Comparison of ENCODE assay signal across 29 cellular contexts in genomic region chr3:150377601-150378466, GRCh38. TPM values are rescaled to one million over a fixed set of nuclear protein-coding genes. Genes with fewer than 3 reads are reported as not detected.
DNase-seq lines count a peak whose midpoint lies in the region; ATAC-seq, FAIRE-seq and TF ChIP-seq lines count a peak whose summit lies in the region.
"Had no signal": no experiment of that assay in that cellular context is flagged by ENCODE, and none has a peak within 500 bp of the region (broad histone marks: within the 10 kb centered on the region; RNA-seq: fewer than 3 reads in every experiment).

No MANE protein-coding gene starts in this region.

- no peak for TF ChIP-seq EP300 in GM12878 (IDR thresholded peaks at IDR 0.05; ENCODE audit: borderline replicate concordance in 1 of 2, control insufficient read depth in 1 of 2, low read depth in 2 of 2, low read length in 2 of 2)

- POLR2A ChIA-PET in HEK293 (lab: Yijun Ruan, JAX), result no interaction called here
- POLR2A ChIA-PET in GM12878 (lab: Charles Lee), result no interaction called here

- TF ChIP-seq CTCF in HEK293 (tag by site-specific recombination; IDR thresholded peaks at IDR 0.05), result no peak
- TF ChIP-seq CTCF in GM12878 (IDR thresholded peaks at IDR 0.05 in 2 of 3, conservative IDR thresholded peaks at IDR 0.05 in 1 of 3; ENCODE audit: control insufficient read depth in 2 of 3, extremely low read depth in 1 of 3, insufficient read depth in 1 of 3, low read depth in 3 of 3, low read length in 3 of 3), result no peak
- no peak for TF ChIP-seq CTCF in osteocyte (IDR thresholded peaks at IDR 0.05)
- no peak for TF ChIP-seq CTCF in H9 (conservative IDR thresholded peaks at IDR 0.05)

- H2BK20ac ChIP-seq in H9 (ENCODE audit: low read depth, low read length, poor library complexity, severe bottlenecking), result no peak overlapping the region

- H3K36me3 Mint-ChIP-seq in osteocyte (ENCODE audit: unreplicated experiment), result no peaks in the 10 kb centered on the region
- H3K36me3 Mint-ChIP-seq in H9 (ENCODE audit: insufficient read depth in 1 of 3, low read depth in 3 of 3), result peaks cover 0 to 2% (median 0%) of the 10 kb centered on the region in 3 experiments; a peak in 2 of 7 replicates
- H3K36me3 Mint-ChIP-seq: naive B cell had no signal

- H3T11ph ChIP-seq in H9 (ENCODE audit: low read length), result no peak overlapping the region

- no peaks in the 10 kb centered on the region for H4K20me1 ChIP-seq in GM23248 (ENCODE audit: insufficient read depth)
- no peaks in the 10 kb centered on the region for H4K20me1 ChIP-seq in GM12878 (ENCODE audit: control insufficient read depth, insufficient read depth)
- H4K20me1 ChIP-seq in H9 (ENCODE audit: control insufficient read depth, insufficient read depth, insufficient read length), result no peaks in the 10 kb centered on the region

- no peak for TF ChIP-seq RAD21 in GM12878 (IDR thresholded peaks at IDR 0.05; ENCODE audit: insufficient read depth, low read depth, low read length)

- H3K9me3 Mint-ChIP-seq in osteocyte (ENCODE audit: unreplicated experiment) (no peaks in the 10 kb centered on the region), H9 (peaks cover 0 to 4% of the 10 kb centered on the region in 2 experiments; a peak in 1 of 5 replicates)
- H3K9me3 Mint-ChIP-seq: immature natural killer cell had no signal

- H3K79me1 ChIP-seq in mesenchymal stem cell (replicated peaks; ENCODE audit: low read length, poor library complexity, severe bottlenecking) (peaks cover 5% of the 10 kb centered on the region), H9 (ENCODE audit: insufficient read depth, low read depth, low read length, poor library complexity, severe bottlenecking) (no peaks in the 10 kb centered on the region)

- CTCF ChIA-PET in HEK293 (lab: Yijun Ruan, JAX), result no interaction called here
- CTCF ChIA-PET in GM12878 (lab: Yijun Ruan, JAX), result interaction anchor here (0.6 to 1.0 kb wide), 2 partner anchors 25 to 53 kb away, joined by 3 read pairs; no protein-coding TSS in a partner anchor

- no peak for FAIRE-seq in GM12878 (lab: Jason Lieb, UNC)
- FAIRE-seq: colon had no signal

- no peak overlapping the region for H3K4me3 ChIP-seq in GM23248
- H3K4me3 ChIP-seq in HEK293 (ENCODE audit: low read depth, low read length), result no peak overlapping the region
- H3K4me3 ChIP-seq in GM12878, result no peak overlapping the region
- no peak overlapping the region for H3K4me3 ChIP-seq in mesenchymal stem cell (ENCODE audit: insufficient read depth in 1 of 2, low read depth in 1 of 2, low read length in 2 of 2)
- H3K4me3 ChIP-seq: gastroesophageal sphincter, left lung, psoas muscle, stomach, thyroid gland had no signal

- no peak overlapping the region for H4K91ac ChIP-seq in mesenchymal stem cell (ENCODE audit: low read length)
- H4K91ac ChIP-seq in H9 (ENCODE audit: insufficient read length, low read depth, low read length), result no peak overlapping the region

- H2BK120ac ChIP-seq in mesenchymal stem cell (ENCODE audit: low read depth, low read length) (no peak overlapping the region), H9 (ENCODE audit: low read depth, low read length, poor library complexity, severe bottlenecking) (no peak overlapping the region)

- H3K27me3 Mint-ChIP-seq in osteocyte (ENCODE audit: unreplicated experiment), result no peaks in the 10 kb centered on the region
- no peaks in the 10 kb centered on the region for H3K27me3 Mint-ChIP-seq in H9 (ENCODE audit: low read depth)
- H3K27me3 Mint-ChIP-seq: naive B cell had no signal

- intact Hi-C loops in GM12878 (cut with micrococcal nuclease; ENCODE audit: unreplicated experiment), result no loop called here

- H3K27ac Mint-ChIP-seq in osteocyte (ENCODE audit: unreplicated experiment) (no peak overlapping the region), H9 (0 out of 7 replicates have a peak overlapping the region, but pooled peaks of 1 of the 3 experiments have one; percentile 14)
- H3K27ac Mint-ChIP-seq: immature natural killer cell had no signal

- no peak overlapping the region for H2BK5ac ChIP-seq in mesenchymal stem cell (ENCODE audit: low read depth, low read length, poor library complexity, severe bottlenecking)
- no peak overlapping the region for H2BK5ac ChIP-seq in H9 (ENCODE audit: insufficient read length, low read length)

- H3K4me1 Mint-ChIP-seq in osteocyte (ENCODE audit: unreplicated experiment) (peaks cover 33% of the 10 kb centered on the region), H9 (peaks cover 30 to 33% of the 10 kb centered on the region in 2 experiments)

- peak overlapping the region; percentile 12 for H4K8ac ChIP-seq in mesenchymal stem cell (ENCODE audit: low read length)
- no peak overlapping the region for H4K8ac ChIP-seq in H9 (replicated peaks; ENCODE audit: insufficient read length, low read depth, low read length)

- H2BK12ac ChIP-seq in mesenchymal stem cell (ENCODE audit: low read length in 2 of 2) (peak overlapping the region in 1 of 2 experiments; percentile 9), H9 (ENCODE audit: insufficient read length, low read depth, low read length) (no peak overlapping the region)

- H3K27ac ChIP-seq in GM23248 (no peak overlapping the region), HEK293 (ENCODE audit: extremely low read depth, low read depth, low read length) (no peak overlapping the region), GM12878 (ENCODE audit: control insufficient read depth, insufficient read depth) (no peak overlapping the region), mesenchymal stem cell (ENCODE audit: low read length, poor library complexity, severe bottlenecking) (no peak overlapping the region), H9 (ENCODE audit: insufficient read length, low read depth, low read length) (no peak overlapping the region)
- H3K27ac ChIP-seq: C4-2B, gastroesophageal sphincter, left lung, psoas muscle, stomach, thyroid gland had no signal

- H3K27me3 ChIP-seq in GM23248 (replicated peaks; ENCODE audit: insufficient read depth) (no peaks in the 10 kb centered on the region), GM12878 (replicated peaks in 1 of 2; ENCODE audit: control insufficient read depth in 2 of 2, insufficient read depth in 2 of 2, low read length in 1 of 2) (no peaks in the 10 kb centered on the region), mesenchymal stem cell (ENCODE audit: control insufficient read depth in 1 of 2, insufficient read depth in 1 of 2, low read length in 2 of 2) (no peaks in the 10 kb centered on the region), H9 (ENCODE audit: insufficient read depth, low read length) (no peaks in the 10 kb centered on the region)
- H3K27me3 ChIP-seq: gastroesophageal sphincter, left lung, stomach, thyroid gland had no signal

- ATAC-seq in GM12878, result 0 out of 3 replicates have a peak, but pooled peaks have one; percentile 17
- ATAC-seq: gastroesophageal sphincter, left lung, psoas muscle, SK-N-SH treated with all-trans-retinoic acid at 6 μM for 48 hours had no signal

- in situ Hi-C loops in GM23248 (cut with MboI), result no loop called here
- in situ Hi-C loops in GM12878 (cut with MboI), result no loop called here

- SMC1A ChIA-PET in GM12878 (lab: Charles Lee; ENCODE audit: uncharacterized antibody, unreplicated experiment), result interaction anchor here (1.1 to 1.7 kb wide), 4 partner anchors 14 to 29 kb away, joined by 4 to 5 read pairs (median 4); no protein-coding TSS in a partner anchor

- H3K79me2 ChIP-seq in GM23248 (ENCODE audit: insufficient read depth) (no peaks in the 10 kb centered on the region; the same call in 1 of the 2 replicates), GM12878 (ENCODE audit: control insufficient read depth, insufficient read depth, low read length) (no peaks in the 10 kb centered on the region), H9 (ENCODE audit: insufficient read depth, low read length) (no peaks in the 10 kb centered on the region)

- H3K18ac ChIP-seq in mesenchymal stem cell (ENCODE audit: low read depth in 1 of 2, low read length in 2 of 2) (no peak overlapping the region), H9 (ENCODE audit: insufficient read length, low read depth, low read length) (no peak overlapping the region)

- H3K9ac ChIP-seq in GM23248, result no peak overlapping the region
- no peak overlapping the region for H3K9ac ChIP-seq in GM12878 (ENCODE audit: control insufficient read depth, insufficient read depth, low read length)
- no peak overlapping the region for H3K9ac ChIP-seq in mesenchymal stem cell (ENCODE audit: low read length)
- H3K9ac ChIP-seq in H9 (ENCODE audit: extremely low read depth, insufficient read length, low read length), result no peak overlapping the region

- BruUV-seq in GM12878 (replicated peaks; lab: Mats Ljungman, UMichigan), result no TSS peak

- peak overlapping the region in 1 of 2 experiments; percentile 17 for H3K4ac ChIP-seq in mesenchymal stem cell (ENCODE audit: low read depth in 1 of 2, low read length in 2 of 2)
- H3K4ac ChIP-seq in H9 (ENCODE audit: low read depth, low read length), result no peak overlapping the region

- no peak overlapping the region for H2BK15ac ChIP-seq in mesenchymal stem cell (ENCODE audit: low read depth, poor library complexity, severe bottlenecking)
- H2BK15ac ChIP-seq in H9 (ENCODE audit: low read depth, low read length), result no peak overlapping the region

- H3K4me1 ChIP-seq in GM23248 (ENCODE audit: insufficient read depth), result peaks cover 18% of the 10 kb centered on the region
- no peaks in the 10 kb centered on the region for H3K4me1 ChIP-seq in HEK293 (ENCODE audit: control insufficient read depth, insufficient read depth, low read length)
- H3K4me1 ChIP-seq in GM12878 (ENCODE audit: control insufficient read depth, insufficient read depth, low read length), result no peaks in the 10 kb centered on the region
- H3K4me1 ChIP-seq in mesenchymal stem cell (ENCODE audit: control insufficient read depth, insufficient read depth, low read depth, low read length), result no peaks in the 10 kb centered on the region
- H3K4me1 ChIP-seq in H9 (ENCODE audit: insufficient read depth, low read length), result peaks cover 14% of the 10 kb centered on the region; the same call in 1 of the 2 replicates
- H3K4me1 ChIP-seq: thyroid gland had no signal

- no peaks in the 10 kb centered on the region for H3K23me2 ChIP-seq in H9 (ENCODE audit: insufficient read length, low read depth, low read length, poor library complexity, severe bottlenecking)

- DNase-seq in GM23248, result peak; percentile 36
- no peak for DNase-seq in GM12878 (ENCODE audit: low read depth, low spot score)
- DNase-seq in mesenchymal stem cell, result no peak
- no peak for DNase-seq in osteocyte (ENCODE audit: extremely low spot score, unreplicated experiment)
- DNase-seq in islet precursor cell, result no peak
- DNase-seq in H9, result no peak
- DNase-seq in epidermal melanocyte (ENCODE audit: insufficient read length, low spot score), result no peak
- DNase-seq: activated CD4-positive, alpha-beta T cell treated with anti-CD3 and anti-CD28 coated beads for 1 hour; activated naive CD4-positive, alpha-beta T cell treated with Interleukin-2 at 50 U/mL for 16 hours; activated T-cell treated with anti-CD3 and anti-CD28 coated beads, Interleukin-2, amount 50 U/mL, for 48 hours; DND-41; effector memory CD4-positive, alpha-beta T cell; hypothalamus; immature natural killer cell; left lung; naive B cell; NCI-H1436; NCI-H2081 treated with DMSO at 0.1 percent for 48 hours; NCI-H82; psoas muscle; stimulated activated CD4-positive, alpha-beta T cell treated with anti-CD3 and anti-CD28 coated beads, Interleukin-4, amount 100 ng/mL, for 4 hours; stomach; T-helper 2 cell; thyroid gland had no signal

- H3K36me3 ChIP-seq in GM23248 (ENCODE audit: low read depth) (no peaks in the 10 kb centered on the region), HEK293 (ENCODE audit: control insufficient read depth in 2 of 2, insufficient read depth in 1 of 2, low read length in 2 of 2) (no peaks in the 10 kb centered on the region), GM12878 (ENCODE audit: control insufficient read depth in 2 of 2, insufficient read depth in 2 of 2, low read length in 1 of 2) (no peaks in the 10 kb centered on the region), mesenchymal stem cell (ENCODE audit: control insufficient read depth in 1 of 2, insufficient read depth in 2 of 2, low read depth in 1 of 2, low read length in 2 of 2) (no peaks in the 10 kb centered on the region)
- H3K36me3 ChIP-seq: gastroesophageal sphincter, left lung, stomach, thyroid gland had no signal

- H3K4me3 Mint-ChIP-seq in osteocyte (ENCODE audit: unreplicated experiment) (no peak overlapping the region), H9 (no peak overlapping the region)
- H3K4me3 Mint-ChIP-seq: immature natural killer cell, naive B cell had no signal

- no peak overlapping the region for H4K5ac ChIP-seq in H9 (ENCODE audit: insufficient read length, low read depth, low read length)

- no peak for TF ChIP-seq POLR2A in GM12878 (IDR thresholded peaks at IDR 0.05; ENCODE audit: low read depth, low read length)

- H3F3A ChIP-seq in GM23248 (ENCODE audit: insufficient read depth), result peaks cover 17% of the 10 kb centered on the region

- RAD21 ChIA-PET in GM12878 (lab: Charles Lee; ENCODE audit: unreplicated experiment), result no interaction called here

- H3K9me3 ChIP-seq in GM23248 (ENCODE audit: low read depth) (no peaks in the 10 kb centered on the region), HEK293 (ENCODE audit: control insufficient read depth, insufficient read depth, low read depth, low read length) (no peaks in the 10 kb centered on the region), GM12878 (replicated peaks; ENCODE audit: control insufficient read depth, insufficient read depth, low read length) (no peaks in the 10 kb centered on the region), mesenchymal stem cell (ENCODE audit: control insufficient read depth, low read length) (no peaks in the 10 kb centered on the region), H9 (ENCODE audit: control insufficient read depth, low read depth, low read length) (no peaks in the 10 kb centered on the region)
- H3K9me3 ChIP-seq: gastroesophageal sphincter, left lung, psoas muscle, stomach, thyroid gland had no signal

- 95 to 98% methylated on average over 5 of the region's 5 CpGs for WGBS in GM23248 (ENCODE audit: low coverage in 1 of 2, low lambda C conversion rate in 2 of 2, missing lambda C conversion rate in 2 of 2), 2 experiments
- WGBS in GM12878 (ENCODE audit: insufficient coverage, insufficient replicate concordance, low lambda C conversion rate, missing lambda C conversion rate), result 88% methylated on average over 5 of the region's 5 CpGs
- WGBS in mesenchymal stem cell, result 98% methylated on average over 5 of the region's 5 CpGs
- no CpG with 5 or more reads among the region's 5 CpGs for WGBS in H9 (ENCODE audit: extremely low coverage, insufficient read length, low lambda C conversion rate)

- H3K4me2 ChIP-seq in GM23248 (ENCODE audit: unreplicated experiment) (no peak overlapping the region), GM12878 (ENCODE audit: control insufficient read depth, insufficient read depth) (no peak overlapping the region), mesenchymal stem cell (ENCODE audit: low read length, poor library complexity, severe bottlenecking) (no peak overlapping the region), H9 (ENCODE audit: insufficient read depth, insufficient read length, low read length) (no peak overlapping the region)

- H3K9me2 ChIP-seq in GM23248 (ENCODE audit: insufficient read depth), result no peaks in the 10 kb centered on the region

- H2AK5ac ChIP-seq in mesenchymal stem cell (ENCODE audit: low read length, severe bottlenecking), result no peak overlapping the region
- H2AK5ac ChIP-seq in H9 (ENCODE audit: insufficient read length, low read length), result no peak overlapping the region

- H3K56ac ChIP-seq in H9 (ENCODE audit: insufficient read length, low read depth, low read length), result no peak overlapping the region

- H2AFZ ChIP-seq in GM23248 (no peak overlapping the region), GM12878 (ENCODE audit: control insufficient read depth, low read depth, low read length) (no peak overlapping the region), mesenchymal stem cell (ENCODE audit: low read depth, low read length) (no peak overlapping the region), H9 (ENCODE audit: low read length) (no peak overlapping the region)

- H3K14ac ChIP-seq in mesenchymal stem cell (ENCODE audit: low read length in 2 of 2), result no peak overlapping the region
- H3K14ac ChIP-seq in H9 (ENCODE audit: insufficient read depth, low read length), result no peak overlapping the region

- H3K23ac ChIP-seq in mesenchymal stem cell (ENCODE audit: low read length in 2 of 2) (no peak overlapping the region), H9 (ENCODE audit: insufficient read length, low read depth, low read length) (no peak overlapping the region)

RNA-seq across cellular contexts. Expression of gene TSC22D2, which starts 30.3 kb away (rescaled TPM):
- total RNA-seq in GM23248 (2014; rRNA removed; shearing (Covaris generic)), result 9.1 and 11.5 TPM in 2 replicates
- polyA plus RNA-seq in GM23248 (2016; fragmentation: Nextera tagmentation; extraction: Ambion mirVana), result 27.3 and 27.5 TPM in 2 replicates
- 34.3 and 34.9 TPM in 2 replicates for total RNA-seq in GM12878 (2013; cell fraction: nucleolus; rRNA removed)
- total RNA-seq in GM12878 (2014; rRNA removed), result 7.0 and 7.4 TPM in 2 replicates
- total RNA-seq in GM12878 (2014; rRNA removed; fragmentation: Illumina TruSeq; extraction: Trizol), result 11.0 and 11.2 TPM in 2 replicates
- 16.1 and 17.1 TPM in 2 replicates for total RNA-seq in GM12878 (2021)
- 9.2 TPM for polyA plus RNA-seq in GM12878 (2011; ENCODE audit: low read depth)
- polyA plus RNA-seq in GM12878 (2011; rRNA removed), result 11.8 and 16.7 TPM in 2 replicates
- 4.1 and 4.8 TPM in 2 replicates for polyA plus RNA-seq in GM12878 (2011; cell fraction: cytosol; rRNA removed)
- 16.7 and 21.0 TPM in 2 replicates for polyA plus RNA-seq in GM12878 (2011; cell fraction: nucleus; rRNA removed)
- polyA plus RNA-seq in GM12878 (2012), result 9.0 and 9.3 TPM in 2 replicates
- 13.9 and 18.7 TPM in 2 replicates for polyA plus RNA-seq in GM12878 (2014; fragmentation: Illumina TruSeq; extraction: Trizol)
- polyA plus RNA-seq in GM12878 (2014; fragmentation: Nextera tagmentation; extraction: Ambion mirVana), result 10 to 100 TPM; 10.5 to 19.4 TPM
- polyA plus RNA-seq in GM12878 (2014; rRNA removed), result 5.6 and 8.2 TPM in 2 replicates
- polyA plus RNA-seq in GM12878 (2016; fragmentation: Nextera tagmentation; extraction: Ambion mirVana), result 1 to 10 TPM; 8.1 to 9.5 TPM
- polyA minus RNA-seq in GM12878 (2011; rRNA and poly(A)+ RNA removed), result 24.2 and 29.4 TPM in 2 replicates
- 11.4 and 12.9 TPM in 2 replicates for polyA minus RNA-seq in GM12878 (2011; cell fraction: cytosol; rRNA and poly(A)+ RNA removed)
- polyA minus RNA-seq in GM12878 (2011; cell fraction: nucleus; rRNA and poly(A)+ RNA removed), result 37.1 and 70.3 TPM in 2 replicates
- 29.1 TPM for polyA plus RNA-seq in mesenchymal stem cell (2013, experiment 1 of 2)
- polyA plus RNA-seq in mesenchymal stem cell (2013, experiment 2 of 2), result 29.3 TPM
- total RNA-seq in osteocyte, result 51.3 and 51.5 TPM in 2 replicates
- total RNA-seq in H9 (2021), result 25.4 and 26.5 TPM in 2 replicates
